In the genomic region with DNA sequence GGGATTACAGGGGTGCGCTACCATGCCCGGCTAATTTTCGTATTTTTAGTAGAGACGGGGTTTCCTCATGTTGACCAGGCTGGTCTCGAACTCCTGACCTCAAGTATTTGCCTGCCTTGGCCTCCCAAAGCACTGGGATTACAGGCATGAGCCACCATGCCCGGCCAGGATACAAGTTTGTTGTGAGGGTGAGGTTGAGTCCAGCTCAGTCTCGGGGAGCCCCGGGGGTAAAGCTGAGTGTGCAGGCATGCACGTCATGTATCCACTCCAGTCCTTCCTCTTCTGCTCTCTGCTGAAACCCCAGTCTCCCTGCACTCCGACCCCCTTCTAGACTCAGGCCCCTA, we compare ENCODE assay signal across 1 cellular context.
TF ChIP-seq lines count a peak whose summit lies in the region.

No MANE protein-coding gene starts in this region.

TF ChIP-seq in H1, 55 proteins besides CTCF, POLR2A, EP300 and RAD21:
- TF ChIP-seq TEAD4 (IDR thresholded peaks at IDR 0.05; ENCODE audit: low read depth, low read length) (no peak), TAF7 (optimal IDR thresholded peaks at IDR 0.05; ENCODE audit: borderline replicate concordance, low read depth, low read length) (no peak), RNF2 (IDR thresholded peaks at IDR 0.05; ENCODE audit: borderline replicate concordance, low read depth, low read length, missing control alignments, poor library complexity, severe bottlenecking) (no peak), NANOG (IDR thresholded peaks at IDR 0.05; ENCODE audit: insufficient read depth, low read depth, low read length, poor library complexity, severe bottlenecking) (no peak), JUND (IDR thresholded peaks at IDR 0.05; ENCODE audit: low read length) (no peak), BACH1 (IDR thresholded peaks at IDR 0.05; ENCODE audit: low read length) (no peak), MAX (IDR thresholded peaks at IDR 0.05) (no peak), TBP (IDR thresholded peaks at IDR 0.05; ENCODE audit: low read depth, low read length) (no peak), RXRA (IDR thresholded peaks at IDR 0.05; ENCODE audit: insufficient read depth, low read depth, low read length) (no peak), PHF8 (conservative IDR thresholded peaks at IDR 0.05; ENCODE audit: low read depth, low read length) (no peak), YY1 (IDR thresholded peaks at IDR 0.05; ENCODE audit: low read depth, low read length) (no peak), KDM4A (IDR thresholded peaks at IDR 0.05; ENCODE audit: low read depth, low read length, severe bottlenecking) (no peak), POU5F1 (IDR thresholded peaks at IDR 0.05; ENCODE audit: low read depth, low read length) (no peak), CHD1 (IDR thresholded peaks at IDR 0.05; ENCODE audit: low read depth, low read length) (no peak), TAF1 (IDR thresholded peaks at IDR 0.05; ENCODE audit: low read depth, low read length) (no peak), SAP30 (IDR thresholded peaks at IDR 0.05; ENCODE audit: insufficient read depth, insufficient replicate concordance, low read length) (no peak)
- TF ChIP-seq, protein P1, sequence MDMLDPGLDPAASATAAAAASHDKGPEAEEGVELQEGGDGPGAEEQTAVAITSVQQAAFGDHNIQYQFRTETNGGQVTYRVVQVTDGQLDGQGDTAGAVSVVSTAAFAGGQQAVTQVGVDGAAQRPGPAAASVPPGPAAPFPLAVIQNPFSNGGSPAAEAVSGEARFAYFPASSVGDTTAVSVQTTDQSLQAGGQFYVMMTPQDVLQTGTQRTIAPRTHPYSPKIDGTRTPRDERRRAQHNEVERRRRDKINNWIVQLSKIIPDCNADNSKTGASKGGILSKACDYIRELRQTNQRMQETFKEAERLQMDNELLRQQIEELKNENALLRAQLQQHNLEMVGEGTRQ (IDR thresholded peaks at IDR 0.05; ENCODE audit: low read length): no peak
TF ChIP-seq in H1: peak in this region for 0.
